Comparison of ENCODE assay signal across 1 cellular context in genomic region chr10:15518256-15518655, GRCh38.
TF ChIP-seq lines count a peak whose summit lies in the region.

No MANE protein-coding gene starts in this region.

TF ChIP-seq in GM23338, 12 proteins besides CTCF, POLR2A, EP300 and RAD21 (continued from another document):
- TF ChIP-seq REST (IDR thresholded peaks at IDR 0.05; ENCODE audit: unreplicated experiment) (no peak), EZH2 (IDR thresholded peaks at IDR 0.05; ENCODE audit: low read depth, unreplicated experiment) (no peak), STAT1 (IDR thresholded peaks at IDR 0.05; ENCODE audit: unreplicated experiment) (no peak), ZNF462 (CRISPR knock-in tag; IDR thresholded peaks at IDR 0.05) (no peak), ZNF331 (CRISPR knock-in tag; IDR thresholded peaks at IDR 0.05; ENCODE audit: low read depth) (no peak)
TF ChIP-seq in GM23338: peak in this region for 0.
